1 cellular context compared by ENCODE assay signal in the genomic region with DNA sequence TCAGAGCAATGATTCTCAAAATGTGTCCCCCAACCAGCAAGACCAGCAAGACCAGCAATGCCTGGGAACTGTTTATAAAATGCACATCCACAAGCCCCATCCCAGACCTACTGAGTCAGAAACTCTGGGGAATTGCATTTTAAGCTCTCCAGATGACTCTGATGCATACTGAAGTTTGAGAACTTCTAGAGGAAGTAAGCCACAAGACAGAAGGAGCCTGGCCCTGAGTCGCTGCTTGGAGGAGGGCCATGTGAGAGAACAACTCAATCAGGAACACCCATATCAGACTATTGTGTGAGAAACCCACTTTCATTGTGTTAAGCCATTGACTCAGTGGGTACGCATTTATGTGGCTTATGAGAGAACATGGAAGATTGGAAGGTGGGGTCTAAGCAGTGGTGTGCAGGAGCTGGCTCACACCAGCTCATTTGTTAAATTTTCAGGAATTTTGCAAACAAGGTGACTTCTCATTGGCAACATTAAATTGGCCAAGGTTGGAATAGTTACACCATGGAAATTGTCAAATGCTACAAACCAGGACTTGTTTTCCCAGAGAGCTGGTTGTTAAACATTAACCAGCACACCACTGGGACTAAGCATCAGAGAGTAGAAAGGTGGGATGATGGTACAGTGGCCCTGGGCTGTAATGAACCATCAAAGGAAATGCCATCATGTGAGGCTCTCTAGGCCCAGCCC.
TF ChIP-seq lines count a peak whose summit lies in the region.

No MANE protein-coding gene starts in this region.

TF ChIP-seq in HepG2, 621 proteins besides CTCF, POLR2A, EP300 and RAD21 (continued from another document and continues in another):
- TF ChIP-seq IRF2 (CRISPR knock-in tag; IDR thresholded peaks at IDR 0.05) (0 out of 2 replicates have a peak, but pooled peaks have one; percentile 30), HNF4A (CRISPR knock-in tag; IDR thresholded peaks at IDR 0.05) (peak; percentile 44; the same call in 1 of the 2 replicates), ISL2 (CRISPR knock-in tag; IDR thresholded peaks at IDR 0.05) (peak; percentile 68; the same call in 1 of the 2 replicates), KAT8 (CRISPR knock-in tag; IDR thresholded peaks at IDR 0.05) (peak; percentile 52; the same call in 1 of the 2 replicates), AKAP8 (CRISPR knock-in tag; IDR thresholded peaks at IDR 0.05) (0 out of 2 replicates have a peak, but pooled peaks have one; percentile 38), TEAD3 (CRISPR knock-in tag; optimal IDR thresholded peaks at IDR 0.05; ENCODE audit: borderline replicate concordance) (peak; percentile 69), KLF16 (CRISPR knock-in tag; IDR thresholded peaks at IDR 0.05) (peak in 1 of 2 experiments; percentile 57; a peak in 2 of 4 replicates), SRSF9 (IDR thresholded peaks at IDR 0.05; ENCODE audit: borderline replicate concordance, insufficient read depth, low read depth, low read length, poor library complexity, severe bottlenecking) (no peak), ZSCAN25 (CRISPR knock-in tag; IDR thresholded peaks at IDR 0.05) (no peak; the same call in 1 of the 2 replicates), ZMYM4 (CRISPR knock-in tag; IDR thresholded peaks at IDR 0.05) (peak; percentile 77), REPIN1 (CRISPR knock-in tag; IDR thresholded peaks at IDR 0.05; ENCODE audit: borderline replicate concordance, low read depth) (0 out of 2 replicates have a peak, but pooled peaks have one; percentile 30), TSC22D2 (CRISPR knock-in tag; IDR thresholded peaks at IDR 0.05; ENCODE audit: borderline replicate concordance) (0 out of 2 replicates have a peak, but pooled peaks have one; percentile 39), PHF21A (CRISPR knock-in tag; IDR thresholded peaks at IDR 0.05) (peak; percentile 43; the same call in 1 of the 2 replicates), AHR (CRISPR knock-in tag; IDR thresholded peaks at IDR 0.05) (no peak), GATAD2A (CRISPR knock-in tag; IDR thresholded peaks at IDR 0.05) (peak; percentile 84), GATAD1 (CRISPR knock-in tag; IDR thresholded peaks at IDR 0.05) (peak; percentile 52; the same call in 1 of the 2 replicates), ZBTB38 (CRISPR knock-in tag; IDR thresholded peaks at IDR 0.05) (no peak), ZFY (CRISPR knock-in tag; IDR thresholded peaks at IDR 0.05) (peak; percentile 74), RFXANK (CRISPR knock-in tag; IDR thresholded peaks at IDR 0.05) (no peak), SOX5 (CRISPR knock-in tag; IDR thresholded peaks at IDR 0.05; ENCODE audit: borderline replicate concordance) (peak; percentile 81; the same call in 1 of the 2 replicates), HDAC2 (CRISPR knock-in tag; IDR thresholded peaks at IDR 0.05) (peak; percentile 78; the same call in 1 of the 2 replicates), SMC3 (IDR thresholded peaks at IDR 0.05; ENCODE audit: low read length) (peak; percentile 2; the same call in 1 of the 2 replicates), ZNF644 (CRISPR knock-in tag; IDR thresholded peaks at IDR 0.05; ENCODE audit: low read depth) (peak; percentile 91)
- TF ChIP-seq, protein P1, sequence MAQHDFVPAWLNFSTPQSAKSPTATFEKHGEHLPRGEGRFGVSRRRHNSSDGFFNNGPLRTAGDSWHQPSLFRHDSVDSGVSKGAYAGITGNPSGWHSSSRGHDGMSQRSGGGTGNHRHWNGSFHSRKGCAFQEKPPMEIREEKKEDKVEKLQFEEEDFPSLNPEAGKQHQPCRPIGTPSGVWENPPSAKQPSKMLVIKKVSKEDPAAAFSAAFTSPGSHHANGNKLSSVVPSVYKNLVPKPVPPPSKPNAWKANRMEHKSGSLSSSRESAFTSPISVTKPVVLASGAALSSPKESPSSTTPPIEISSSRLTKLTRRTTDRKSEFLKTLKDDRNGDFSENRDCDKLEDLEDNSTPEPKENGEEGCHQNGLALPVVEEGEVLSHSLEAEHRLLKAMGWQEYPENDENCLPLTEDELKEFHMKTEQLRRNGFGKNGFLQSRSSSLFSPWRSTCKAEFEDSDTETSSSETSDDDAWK (CRISPR knock-in tag; IDR thresholded peaks at IDR 0.05) = no peak
- TF ChIP-seq, protein P2, sequence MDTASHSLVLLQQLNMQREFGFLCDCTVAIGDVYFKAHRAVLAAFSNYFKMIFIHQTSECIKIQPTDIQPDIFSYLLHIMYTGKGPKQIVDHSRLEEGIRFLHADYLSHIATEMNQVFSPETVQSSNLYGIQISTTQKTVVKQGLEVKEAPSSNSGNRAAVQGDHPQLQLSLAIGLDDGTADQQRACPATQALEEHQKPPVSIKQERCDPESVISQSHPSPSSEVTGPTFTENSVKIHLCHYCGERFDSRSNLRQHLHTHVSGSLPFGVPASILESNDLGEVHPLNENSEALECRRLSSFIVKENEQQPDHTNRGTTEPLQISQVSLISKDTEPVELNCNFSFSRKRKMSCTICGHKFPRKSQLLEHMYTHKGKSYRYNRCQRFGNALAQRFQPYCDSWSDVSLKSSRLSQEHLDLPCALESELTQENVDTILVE (CRISPR knock-in tag; IDR thresholded peaks at IDR 0.05) = peak; percentile 36; the same call in 1 of the 2 replicates
- TF ChIP-seq, protein P3, sequence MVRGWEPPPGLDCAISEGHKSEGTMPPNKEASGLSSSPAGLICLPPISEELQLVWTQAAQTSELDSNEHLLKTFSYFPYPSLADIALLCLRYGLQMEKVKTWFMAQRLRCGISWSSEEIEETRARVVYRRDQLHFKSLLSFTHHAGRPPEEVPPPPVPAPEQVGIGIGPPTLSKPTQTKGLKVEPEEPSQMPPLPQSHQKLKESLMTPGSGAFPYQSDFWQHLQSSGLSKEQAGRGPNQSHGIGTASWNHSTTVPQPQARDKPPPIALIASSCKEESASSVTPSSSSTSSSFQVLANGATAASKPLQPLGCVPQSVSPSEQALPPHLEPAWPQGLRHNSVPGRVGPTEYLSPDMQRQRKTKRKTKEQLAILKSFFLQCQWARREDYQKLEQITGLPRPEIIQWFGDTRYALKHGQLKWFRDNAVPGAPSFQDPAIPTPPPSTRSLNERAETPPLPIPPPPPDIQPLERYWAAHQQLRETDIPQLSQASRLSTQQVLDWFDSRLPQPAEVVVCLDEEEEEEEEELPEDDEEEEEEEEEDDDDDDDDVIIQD (CRISPR knock-in tag; IDR thresholded peaks at IDR 0.05; ENCODE audit: low read depth) = peak; percentile 52; the same call in 1 of the 2 replicates
- TF ChIP-seq, protein P4, sequence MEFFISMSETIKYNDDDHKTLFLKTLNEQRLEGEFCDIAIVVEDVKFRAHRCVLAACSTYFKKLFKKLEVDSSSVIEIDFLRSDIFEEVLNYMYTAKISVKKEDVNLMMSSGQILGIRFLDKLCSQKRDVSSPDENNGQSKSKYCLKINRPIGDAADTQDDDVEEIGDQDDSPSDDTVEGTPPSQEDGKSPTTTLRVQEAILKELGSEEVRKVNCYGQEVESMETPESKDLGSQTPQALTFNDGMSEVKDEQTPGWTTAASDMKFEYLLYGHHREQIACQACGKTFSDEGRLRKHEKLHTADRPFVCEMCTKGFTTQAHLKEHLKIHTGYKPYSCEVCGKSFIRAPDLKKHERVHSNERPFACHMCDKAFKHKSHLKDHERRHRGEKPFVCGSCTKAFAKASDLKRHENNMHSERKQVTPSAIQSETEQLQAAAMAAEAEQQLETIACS (CRISPR knock-in tag; IDR thresholded peaks at IDR 0.05) = no peak
- TF ChIP-seq, protein P5, sequence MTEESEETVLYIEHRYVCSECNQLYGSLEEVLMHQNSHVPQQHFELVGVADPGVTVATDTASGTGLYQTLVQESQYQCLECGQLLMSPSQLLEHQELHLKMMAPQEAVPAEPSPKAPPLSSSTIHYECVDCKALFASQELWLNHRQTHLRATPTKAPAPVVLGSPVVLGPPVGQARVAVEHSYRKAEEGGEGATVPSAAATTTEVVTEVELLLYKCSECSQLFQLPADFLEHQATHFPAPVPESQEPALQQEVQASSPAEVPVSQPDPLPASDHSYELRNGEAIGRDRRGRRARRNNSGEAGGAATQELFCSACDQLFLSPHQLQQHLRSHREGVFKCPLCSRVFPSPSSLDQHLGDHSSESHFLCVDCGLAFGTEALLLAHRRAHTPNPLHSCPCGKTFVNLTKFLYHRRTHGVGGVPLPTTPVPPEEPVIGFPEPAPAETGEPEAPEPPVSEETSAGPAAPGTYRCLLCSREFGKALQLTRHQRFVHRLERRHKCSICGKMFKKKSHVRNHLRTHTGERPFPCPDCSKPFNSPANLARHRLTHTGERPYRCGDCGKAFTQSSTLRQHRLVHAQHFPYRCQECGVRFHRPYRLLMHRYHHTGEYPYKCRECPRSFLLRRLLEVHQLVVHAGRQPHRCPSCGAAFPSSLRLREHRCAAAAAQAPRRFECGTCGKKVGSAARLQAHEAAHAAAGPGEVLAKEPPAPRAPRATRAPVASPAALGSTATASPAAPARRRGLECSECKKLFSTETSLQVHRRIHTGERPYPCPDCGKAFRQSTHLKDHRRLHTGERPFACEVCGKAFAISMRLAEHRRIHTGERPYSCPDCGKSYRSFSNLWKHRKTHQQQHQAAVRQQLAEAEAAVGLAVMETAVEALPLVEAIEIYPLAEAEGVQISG (CRISPR knock-in tag; IDR thresholded peaks at IDR 0.05) = peak; percentile 81
- TF ChIP-seq, protein P6, sequence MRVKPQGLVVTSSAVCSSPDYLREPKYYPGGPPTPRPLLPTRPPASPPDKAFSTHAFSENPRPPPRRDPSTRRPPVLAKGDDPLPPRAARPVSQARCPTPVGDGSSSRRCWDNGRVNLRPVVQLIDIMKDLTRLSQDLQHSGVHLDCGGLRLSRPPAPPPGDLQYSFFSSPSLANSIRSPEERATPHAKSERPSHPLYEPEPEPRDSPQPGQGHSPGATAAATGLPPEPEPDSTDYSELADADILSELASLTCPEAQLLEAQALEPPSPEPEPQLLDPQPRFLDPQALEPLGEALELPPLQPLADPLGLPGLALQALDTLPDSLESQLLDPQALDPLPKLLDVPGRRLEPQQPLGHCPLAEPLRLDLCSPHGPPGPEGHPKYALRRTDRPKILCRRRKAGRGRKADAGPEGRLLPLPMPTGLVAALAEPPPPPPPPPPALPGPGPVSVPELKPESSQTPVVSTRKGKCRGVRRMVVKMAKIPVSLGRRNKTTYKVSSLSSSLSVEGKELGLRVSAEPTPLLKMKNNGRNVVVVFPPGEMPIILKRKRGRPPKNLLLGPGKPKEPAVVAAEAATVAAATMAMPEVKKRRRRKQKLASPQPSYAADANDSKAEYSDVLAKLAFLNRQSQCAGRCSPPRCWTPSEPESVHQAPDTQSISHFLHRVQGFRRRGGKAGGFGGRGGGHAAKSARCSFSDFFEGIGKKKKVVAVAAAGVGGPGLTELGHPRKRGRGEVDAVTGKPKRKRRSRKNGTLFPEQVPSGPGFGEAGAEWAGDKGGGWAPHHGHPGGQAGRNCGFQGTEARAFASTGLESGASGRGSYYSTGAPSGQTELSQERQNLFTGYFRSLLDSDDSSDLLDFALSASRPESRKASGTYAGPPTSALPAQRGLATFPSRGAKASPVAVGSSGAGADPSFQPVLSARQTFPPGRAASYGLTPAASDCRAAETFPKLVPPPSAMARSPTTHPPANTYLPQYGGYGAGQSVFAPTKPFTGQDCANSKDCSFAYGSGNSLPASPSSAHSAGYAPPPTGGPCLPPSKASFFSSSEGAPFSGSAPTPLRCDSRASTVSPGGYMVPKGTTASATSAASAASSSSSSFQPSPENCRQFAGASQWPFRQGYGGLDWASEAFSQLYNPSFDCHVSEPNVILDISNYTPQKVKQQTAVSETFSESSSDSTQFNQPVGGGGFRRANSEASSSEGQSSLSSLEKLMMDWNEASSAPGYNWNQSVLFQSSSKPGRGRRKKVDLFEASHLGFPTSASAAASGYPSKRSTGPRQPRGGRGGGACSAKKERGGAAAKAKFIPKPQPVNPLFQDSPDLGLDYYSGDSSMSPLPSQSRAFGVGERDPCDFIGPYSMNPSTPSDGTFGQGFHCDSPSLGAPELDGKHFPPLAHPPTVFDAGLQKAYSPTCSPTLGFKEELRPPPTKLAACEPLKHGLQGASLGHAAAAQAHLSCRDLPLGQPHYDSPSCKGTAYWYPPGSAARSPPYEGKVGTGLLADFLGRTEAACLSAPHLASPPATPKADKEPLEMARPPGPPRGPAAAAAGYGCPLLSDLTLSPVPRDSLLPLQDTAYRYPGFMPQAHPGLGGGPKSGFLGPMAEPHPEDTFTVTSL (CRISPR knock-in tag; IDR thresholded peaks at IDR 0.05; ENCODE audit: borderline replicate concordance) = peak; percentile 52; the same call in 1 of the 2 replicates
- TF ChIP-seq, protein P7, sequence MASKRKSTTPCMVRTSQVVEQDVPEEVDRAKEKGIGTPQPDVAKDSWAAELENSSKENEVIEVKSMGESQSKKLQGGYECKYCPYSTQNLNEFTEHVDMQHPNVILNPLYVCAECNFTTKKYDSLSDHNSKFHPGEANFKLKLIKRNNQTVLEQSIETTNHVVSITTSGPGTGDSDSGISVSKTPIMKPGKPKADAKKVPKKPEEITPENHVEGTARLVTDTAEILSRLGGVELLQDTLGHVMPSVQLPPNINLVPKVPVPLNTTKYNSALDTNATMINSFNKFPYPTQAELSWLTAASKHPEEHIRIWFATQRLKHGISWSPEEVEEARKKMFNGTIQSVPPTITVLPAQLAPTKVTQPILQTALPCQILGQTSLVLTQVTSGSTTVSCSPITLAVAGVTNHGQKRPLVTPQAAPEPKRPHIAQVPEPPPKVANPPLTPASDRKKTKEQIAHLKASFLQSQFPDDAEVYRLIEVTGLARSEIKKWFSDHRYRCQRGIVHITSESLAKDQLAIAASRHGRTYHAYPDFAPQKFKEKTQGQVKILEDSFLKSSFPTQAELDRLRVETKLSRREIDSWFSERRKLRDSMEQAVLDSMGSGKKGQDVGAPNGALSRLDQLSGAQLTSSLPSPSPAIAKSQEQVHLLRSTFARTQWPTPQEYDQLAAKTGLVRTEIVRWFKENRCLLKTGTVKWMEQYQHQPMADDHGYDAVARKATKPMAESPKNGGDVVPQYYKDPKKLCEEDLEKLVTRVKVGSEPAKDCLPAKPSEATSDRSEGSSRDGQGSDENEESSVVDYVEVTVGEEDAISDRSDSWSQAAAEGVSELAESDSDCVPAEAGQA (IDR thresholded peaks at IDR 0.05; ENCODE audit: low read depth) = no peak
- TF ChIP-seq, protein P7 (CRISPR knock-in tag; IDR thresholded peaks at IDR 0.05; ENCODE audit: borderline replicate concordance) = 0 out of 2 replicates have a peak, but pooled peaks have one; percentile 40
- TF ChIP-seq, protein P8, sequence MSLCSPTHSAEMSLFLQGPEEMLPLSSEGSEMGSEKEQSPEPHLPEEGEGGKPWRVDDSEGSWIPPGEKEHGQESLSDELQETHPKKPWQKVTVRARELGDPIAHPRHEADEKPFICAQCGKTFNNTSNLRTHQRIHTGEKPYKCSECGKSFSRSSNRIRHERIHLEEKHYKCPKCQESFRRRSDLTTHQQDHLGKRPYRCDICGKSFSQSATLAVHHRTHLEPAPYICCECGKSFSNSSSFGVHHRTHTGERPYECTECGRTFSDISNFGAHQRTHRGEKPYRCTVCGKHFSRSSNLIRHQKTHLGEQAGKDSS (CRISPR knock-in tag; IDR thresholded peaks at IDR 0.05; ENCODE audit: borderline replicate concordance, low read depth) = 0 out of 2 replicates have a peak, but pooled peaks have one; percentile 19
